ENCODE assay signal across 21 cellular contexts in the genomic region with DNA sequence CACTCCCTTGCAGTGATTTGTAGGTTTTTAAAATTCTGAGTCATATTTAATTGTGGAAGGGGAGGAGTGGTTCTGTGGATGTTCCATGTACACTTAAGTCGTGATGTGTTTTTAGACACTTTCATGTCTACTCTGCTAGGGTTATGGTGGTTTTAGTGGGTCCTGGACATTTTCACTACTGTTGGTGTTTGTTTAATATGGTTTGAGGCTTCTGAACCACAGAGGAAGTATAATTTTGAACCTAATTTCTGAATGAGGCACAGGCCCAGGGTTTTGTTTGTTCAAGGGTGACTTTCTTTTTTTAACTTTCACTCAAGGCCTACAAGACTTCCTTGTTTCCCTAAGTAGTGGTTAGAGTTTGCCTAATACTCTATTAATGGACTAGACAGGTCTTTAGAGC. TPM values are rescaled to one million over a fixed set of nuclear protein-coding genes. Genes with fewer than 3 reads are reported as not detected.
DNase-seq lines count a peak whose midpoint lies in the region; ATAC-seq and TF ChIP-seq lines count a peak whose summit lies in the region.
"Had no signal": no experiment of that assay in that cellular context is flagged by ENCODE, and none has a peak within 500 bp of the region (broad histone marks: within the 10 kb centered on the region; RNA-seq: fewer than 3 reads in every experiment).

No MANE protein-coding gene starts in this region.

- no peaks in the 10 kb centered on the region for H3K36me3 ChIP-seq in upper lobe of right lung
- H3K36me3 ChIP-seq: right lobe of liver, vagina had no signal

- peak; percentile 48 for ATAC-seq in HG02678 (IDR thresholded peaks at IDR 0.05; ENCODE audit: unreplicated experiment)
- ATAC-seq in upper lobe of right lung = peak; percentile 81
- no peak for ATAC-seq in HG03159 (IDR thresholded peaks at IDR 0.05; ENCODE audit: unreplicated experiment)
- ATAC-seq: A549; activated naive CD8-positive, alpha-beta T cell treated with anti-CD3 and anti-CD28 coated beads, Interleukin-2, amount 50 U/mL, for 24 hours; right lobe of liver; Right ventricle myocardium inferior; stimulated activated effector memory CD8-positive, alpha-beta T cell treated with anti-CD3 and anti-CD28 coated beads, Interleukin-12 subunit alpha, Interleukin-12 subunit beta, amount 100 ng/mL, for 72 hours had no signal

- DNase-seq in SIG-M5 treated with dmso at 0.1 percent for 504 hours (lab: John Stamatoyannopoulos, UW; ENCODE audit: unreplicated experiment) (peak; percentile 57), SIG-M5 (lab: John Stamatoyannopoulos, UW) (no peak), NAMALWA (ENCODE audit: low spot score) (peak; percentile 12), upper lobe of right lung (no peak), NCI-H2107 treated with DMSO at 0.1 percent for 48 hours (lab: John Stamatoyannopoulos, UW; ENCODE audit: unreplicated experiment) (no peak), amygdala (lab: John Stamatoyannopoulos, UW) (no peak)
- DNase-seq: activated CD4-positive, alpha-beta T cell treated with anti-CD3 and anti-CD28 coated beads for 4 hours; activated naive CD8-positive, alpha-beta T cell treated with anti-CD3 and anti-CD28 coated beads, Interleukin-2, amount 50 U/mL, for 24 hours; activated T-cell treated with anti-CD3 and anti-CD28 coated beads, Interleukin-2, amount 50 U/mL, for 1 hour; central memory CD4-positive, alpha-beta T cell; COR-L47; foreskin melanocyte; mammary epithelial cell; right lobe of liver had no signal

- H3K9me3 ChIP-seq in upper lobe of right lung = no peaks in the 10 kb centered on the region
- H3K9me3 ChIP-seq: A549, right lobe of liver, vagina had no signal

- no peak overlapping the region for H3K4me3 ChIP-seq in upper lobe of right lung
- H3K4me3 ChIP-seq: A549, right lobe of liver, vagina had no signal

- no peaks in the 10 kb centered on the region for H3K4me1 ChIP-seq in upper lobe of right lung
- H3K4me1 ChIP-seq: A549, right lobe of liver, vagina had no signal

- intact Hi-C loops in upper lobe of right lung (cut with DNase I) = no loop called here

- H3K27ac ChIP-seq in upper lobe of right lung = no peak overlapping the region
- H3K27ac ChIP-seq: A549, right lobe of liver, vagina had no signal

- H3K27me3 ChIP-seq in upper lobe of right lung = no peaks in the 10 kb centered on the region
- H3K27me3 ChIP-seq: right lobe of liver, vagina had no signal

- TF ChIP-seq CTCF in upper lobe of right lung (IDR thresholded peaks at IDR 0.05) = no peak

RNA-seq across cellular contexts. Expression of gene SLC26A5, which starts 13.3 kb away (rescaled TPM):
- total RNA-seq in upper lobe of right lung = 1.9 TPM
- total RNA-seq: mammary epithelial cell, neural crest cell, Right ventricle myocardium inferior, vagina had no signal

Comparison
In these comparisons a context has a peak if more than half of its experiments do, and no peak if none do; other contexts are left out.
1. DNase-seq: peak in SIG-M5 treated with dmso at 0.1 percent for 504 hours (single experiment) and NAMALWA (single experiment); none in SIG-M5 (single experiment), upper lobe of right lung (single experiment), NCI-H2107 treated with DMSO at 0.1 percent for 48 hours (single experiment) and amygdala (0 of 56).